1 cellular context compared by ENCODE assay signal in the genomic region with DNA sequence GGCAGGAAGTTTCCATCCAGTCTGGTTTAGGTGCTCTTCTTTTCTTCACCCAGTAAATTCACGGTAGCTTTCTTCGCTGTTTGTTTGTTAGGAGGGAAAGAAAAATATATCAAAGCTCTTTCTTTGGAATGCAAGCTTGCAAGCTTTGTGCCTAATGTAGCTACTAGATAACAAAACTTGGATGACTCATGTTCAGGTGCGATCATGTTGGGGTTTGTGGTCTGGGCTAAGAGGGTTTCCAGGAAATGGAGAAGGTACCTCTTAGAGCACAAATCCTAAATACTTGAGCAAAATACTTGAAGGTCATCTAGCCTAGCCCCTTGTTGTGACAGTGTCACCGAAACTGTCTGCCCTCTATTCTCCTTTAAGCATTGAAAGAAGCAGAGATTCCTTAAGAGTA.
TF ChIP-seq lines count a peak whose summit lies in the region.

No MANE protein-coding gene starts in this region.

TF ChIP-seq in HepG2, 621 proteins besides CTCF, POLR2A, EP300 and RAD21:
- TF ChIP-seq, protein P1, sequence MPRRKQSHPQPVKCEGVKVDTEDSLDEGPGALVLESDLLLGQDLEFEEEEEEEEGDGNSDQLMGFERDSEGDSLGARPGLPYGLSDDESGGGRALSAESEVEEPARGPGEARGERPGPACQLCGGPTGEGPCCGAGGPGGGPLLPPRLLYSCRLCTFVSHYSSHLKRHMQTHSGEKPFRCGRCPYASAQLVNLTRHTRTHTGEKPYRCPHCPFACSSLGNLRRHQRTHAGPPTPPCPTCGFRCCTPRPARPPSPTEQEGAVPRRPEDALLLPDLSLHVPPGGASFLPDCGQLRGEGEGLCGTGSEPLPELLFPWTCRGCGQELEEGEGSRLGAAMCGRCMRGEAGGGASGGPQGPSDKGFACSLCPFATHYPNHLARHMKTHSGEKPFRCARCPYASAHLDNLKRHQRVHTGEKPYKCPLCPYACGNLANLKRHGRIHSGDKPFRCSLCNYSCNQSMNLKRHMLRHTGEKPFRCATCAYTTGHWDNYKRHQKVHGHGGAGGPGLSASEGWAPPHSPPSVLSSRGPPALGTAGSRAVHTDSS (CRISPR knock-in tag; conservative IDR thresholded peaks at IDR 0.05), result no peak
- no peak for TF ChIP-seq ZSCAN20 (CRISPR knock-in tag; IDR thresholded peaks at IDR 0.05; ENCODE audit: borderline replicate concordance)
- no peak for TF ChIP-seq ZNF878 (CRISPR knock-in tag; IDR thresholded peaks at IDR 0.05)
